Comparison of ENCODE assay signal across 1 cellular context in genomic region chr3:195154793-195155535, GRCh38.
A peak's percentile ranks its signal among the peaks of the same experiment; 100 is the strongest.
TF ChIP-seq lines count a peak whose summit lies in the region.

No MANE protein-coding gene starts in this region.

TF ChIP-seq in HepG2, 621 proteins besides CTCF, POLR2A, EP300 and RAD21 (continued from another document and continues in another):
- TF ChIP-seq ZNF318 (CRISPR knock-in tag; IDR thresholded peaks at IDR 0.05) (no peak), ZNF777 (CRISPR knock-in tag; IDR thresholded peaks at IDR 0.05) (0 out of 2 replicates have a peak, but pooled peaks have one; percentile 30), PITX1 (CRISPR knock-in tag; IDR thresholded peaks at IDR 0.05) (peak; percentile 96), ZNF512 (CRISPR knock-in tag; IDR thresholded peaks at IDR 0.05) (0 out of 2 replicates have a peak, but pooled peaks have one; percentile 18), NR2F1 (CRISPR knock-in tag; IDR thresholded peaks at IDR 0.05) (peak in 1 of 2 experiments; percentile 42; a peak in 1 of 4 replicates), PAXIP1 (CRISPR knock-in tag; conservative IDR thresholded peaks at IDR 0.05) (peak; percentile 85), TFDP2 (CRISPR knock-in tag; IDR thresholded peaks at IDR 0.05) (peak; percentile 36; the same call in 1 of the 2 replicates), NFE2L2 (IDR thresholded peaks at IDR 0.05; ENCODE audit: low read length) (no peak), ZNF563 (CRISPR knock-in tag; IDR thresholded peaks at IDR 0.05) (0 out of 2 replicates have a peak, but pooled peaks have one; percentile 48), KLF9 (CRISPR knock-in tag; IDR thresholded peaks at IDR 0.05; ENCODE audit: low read depth) (peak; percentile 30; the same call in 1 of the 2 replicates), GATAD2A (CRISPR knock-in tag; IDR thresholded peaks at IDR 0.05) (peak; percentile 70; the same call in 1 of the 2 replicates), USF2 (IDR thresholded peaks at IDR 0.05; ENCODE audit: low read depth, low read length) (no peak), USF2 (CRISPR knock-in tag; IDR thresholded peaks at IDR 0.05; ENCODE audit: borderline replicate concordance) (0 out of 2 replicates have a peak, but pooled peaks have one; percentile 22), ZNF574 (CRISPR knock-in tag; IDR thresholded peaks at IDR 0.05) (peak; percentile 51), MXI1 (IDR thresholded peaks at IDR 0.05; ENCODE audit: borderline replicate concordance, low read depth, low read length) (no peak), PHF5A (CRISPR knock-in tag; IDR thresholded peaks at IDR 0.05; ENCODE audit: low read depth, unreplicated experiment) (no peak), ESRRA (CRISPR knock-in tag; IDR thresholded peaks at IDR 0.05; ENCODE audit: low read depth) (peak; percentile 21; the same call in 1 of the 2 replicates), KMT2A (CRISPR knock-in tag; IDR thresholded peaks at IDR 0.05) (no peak; the same call in 1 of the 2 replicates), FOSL1 (CRISPR knock-in tag; IDR thresholded peaks at IDR 0.05; ENCODE audit: borderline replicate concordance) (no peak), DMTF1 (CRISPR knock-in tag; IDR thresholded peaks at IDR 0.05) (no peak), TRIM24 (CRISPR knock-in tag; IDR thresholded peaks at IDR 0.05) (no peak), ETV5 (CRISPR knock-in tag; IDR thresholded peaks at IDR 0.05; ENCODE audit: borderline replicate concordance) (peak; percentile 96), TRIM22 (IDR thresholded peaks at IDR 0.05) (no peak), MTERF4 (CRISPR knock-in tag; IDR thresholded peaks at IDR 0.05) (no peak), MYC (CRISPR knock-in tag; IDR thresholded peaks at IDR 0.05; ENCODE audit: borderline replicate concordance) (peak; percentile 75; the same call in 1 of the 2 replicates)
